18 cellular contexts compared by ENCODE assay signal in genomic region chr9:16368425-16369087, GRCh38.
A peak's percentile ranks its signal among the peaks of the same experiment; 100 is the strongest.
DNase-seq lines count a peak whose midpoint lies in the region; ATAC-seq, FAIRE-seq and TF ChIP-seq lines count a peak whose summit lies in the region.
"Had no signal": no experiment of that assay in that cellular context is flagged by ENCODE, and none has a peak within 500 bp of the region (broad histone marks: within the 10 kb centered on the region; RNA-seq: fewer than 3 reads in every experiment).

No MANE protein-coding gene starts in this region.

- WGBS in A549 (ENCODE audit: missing lambda C conversion rate), result 37% methylated on average over 7 of the region's 7 CpGs

- H3K27ac ChIP-seq in A549, result peak overlapping the region; percentile 53 to 75; a peak in 5 of 6 replicates
- H3K27ac ChIP-seq: uterus had no signal

- POLR2A ChIA-PET in A549 (lab: Yijun Ruan, JAX), result interaction anchor here (0.5 kb wide), 1 partner anchor 25 kb away, joined by 6 read pairs; no protein-coding TSS in a partner anchor

- TF ChIP-seq RAD21 in A549 (conservative IDR thresholded peaks at IDR 0.05 in 1 of 2, IDR thresholded peaks at IDR 0.05 in 1 of 2), result no peak

- H3K4me1 ChIP-seq in A549, result peaks cover 16% of the 10 kb centered on the region
- H3K4me1 ChIP-seq: uterus had no signal

- TF ChIP-seq EP300 in A549 (IDR thresholded peaks at IDR 0.05), result no peak

- peak in 1 of 2 experiments; percentile 32 for DNase-seq in A549 (ENCODE audit: low read depth in 1 of 2, low spot score in 1 of 2)
- peak; percentile 60 for DNase-seq in HS-5 (ENCODE audit: low read depth)
- DNase-seq in RPMI7951 (ENCODE audit: low read depth), result peak; percentile 75
- DNase-seq in fibroblast of mammary gland (ENCODE audit: low read depth), result peak; percentile 44
- DNase-seq in activated T-cell treated with anti-CD3 and anti-CD28 coated beads, Interleukin-2, amount 50 U/mL, for 48 hours, result no peak
- DNase-seq in AML-193 (lab: John Stamatoyannopoulos, UW), result no peak
- DNase-seq in T-helper 9 cell, result no peak
- DNase-seq: activated CD8-positive, alpha-beta T cell treated with anti-CD3 and anti-CD28 coated beads for 36 hours; activated gamma-delta T cell; BE2C; caudate nucleus; NCI-H187 treated with DMSO at 0.1 percent for 48 hours; posterior cingulate gyrus; stimulated activated CD8-positive, alpha-beta memory T cell treated with anti-CD3 and anti-CD28 coated beads, Interleukin-4, amount 100 ng/mL, for 48 hours; T-helper 1 cell; uterus had no signal

- H3K4me2 ChIP-seq in A549, result peak overlapping the region; percentile 50

- TF ChIP-seq POLR2A in A549 (IDR thresholded peaks at IDR 0.05; ENCODE audit: low read length), result no peak

- CTCF ChIA-PET in A549 (lab: Yijun Ruan, JAX), result interaction anchor here (1.4 kb wide), 1 partner anchor 9 kb away, joined by 4 read pairs; no protein-coding TSS in a partner anchor

- ATAC-seq in A549 (peak; percentile 43 to 66; a peak in 4 of 6 replicates), GM21786 (IDR thresholded peaks at IDR 0.05; ENCODE audit: unreplicated experiment) (no peak)
- ATAC-seq: activated CD8-positive, alpha-beta T cell treated with anti-CD3 and anti-CD28 coated beads for 36 hours had no signal

- TF ChIP-seq CTCF in A549 (IDR thresholded peaks at IDR 0.05) (no peak), fibroblast of mammary gland (conservative IDR thresholded peaks at IDR 0.05; ENCODE audit: control insufficient read depth, insufficient read depth, low read depth, low read length) (no peak)

- no peak for FAIRE-seq in A549 (lab: Jason Lieb, UNC)
- FAIRE-seq: G401.6 had no signal

- H3K4me3 ChIP-seq in A549 (no peak overlapping the region), fibroblast of mammary gland (ENCODE audit: control insufficient read depth, low read depth, low read length) (no peak overlapping the region)
- H3K4me3 ChIP-seq: uterus had no signal

- H3K9me3 ChIP-seq in A549, result no peaks in the 10 kb centered on the region
- H3K9me3 ChIP-seq: BE2C, uterus had no signal

TF ChIP-seq in A549, 52 proteins besides CTCF, POLR2A, EP300 and RAD21:
- TF ChIP-seq JUN (IDR thresholded peaks at IDR 0.05), result 0 out of 5 replicates have a peak, but pooled peaks of 1 of the 2 experiments have one; percentile 5
- no peak for TF ChIP-seq MAX (IDR thresholded peaks at IDR 0.05)

Comparison
In these comparisons a context has a peak if more than half of its experiments do, and no peak if none do; other contexts are left out.
1. DNase-seq: peak in HS-5 (single experiment), RPMI7951 (single experiment) and fibroblast of mammary gland (single experiment); none in activated T-cell treated with anti-CD3 and anti-CD28 coated beads, Interleukin-2, amount 50 U/mL, for 48 hours (0 of 2), AML-193 (0 of 2) and T-helper 9 cell (single experiment).